ENCODE assay signal across 1 cellular context in genomic region chr17:33178641-33179040, GRCh38.
TF ChIP-seq lines count a peak whose summit lies in the region.

No MANE protein-coding gene starts in this region.

TF ChIP-seq in H1, 55 proteins besides CTCF, POLR2A, EP300 and RAD21 (continued from another document):
- TF ChIP-seq CHD7 (IDR thresholded peaks at IDR 0.05; ENCODE audit: insufficient replicate concordance, low read length) (no peak), RBBP5 (IDR thresholded peaks at IDR 0.05; ENCODE audit: borderline replicate concordance, low read depth, low read length) (no peak), KDM1A (IDR thresholded peaks at IDR 0.05; ENCODE audit: borderline replicate concordance, low read length) (no peak), RXRA (IDR thresholded peaks at IDR 0.05; ENCODE audit: insufficient read depth, low read depth, low read length) (no peak)
